ENCODE assay signal across 17 cellular contexts in genomic region chr7:35251606-35252310, GRCh38. TPM values are rescaled to one million over a fixed set of nuclear protein-coding genes. Genes with fewer than 3 reads are reported as not detected.
DNase-seq lines count a peak whose midpoint lies in the region; ATAC-seq and TF ChIP-seq lines count a peak whose summit lies in the region.
"Had no signal": no experiment of that assay in that cellular context is flagged by ENCODE, and none has a peak within 500 bp of the region (broad histone marks: within the 10 kb centered on the region; RNA-seq: fewer than 3 reads in every experiment).

No MANE protein-coding gene starts in this region.

- H3K4me3 ChIP-seq in SK-N-MC (peak overlapping the region; percentile 82), right atrium auricular region (peak overlapping the region; percentile 81 to 83)
- H3K4me3 ChIP-seq: tibial nerve had no signal

- no peak for ATAC-seq in CD4-positive, alpha-beta T cell (ENCODE audit: poor library complexity)
- ATAC-seq in HG03108 (IDR thresholded peaks at IDR 0.05; ENCODE audit: unreplicated experiment): no peak
- ATAC-seq: natural killer cell treated with Interleukin-12 subunit alpha and Interleukin-12 subunit beta and Interleukin-15 and Interleukin-18, amount 100 ng/mL, for 72 hours had no signal

- POLR2A ChIA-PET in CD4-positive, alpha-beta T cell (lab: Charles Lee): no interaction called here

- peaks cover 3% of the 10 kb centered on the region for H3K36me3 Mint-ChIP-seq in Calu3 (ENCODE audit: insufficient read depth, unreplicated experiment)
- H3K36me3 Mint-ChIP-seq in CD4-positive, alpha-beta T cell (ENCODE audit: low read depth): no peaks in the 10 kb centered on the region

- H3K27me3 Mint-ChIP-seq in Calu3 (ENCODE audit: unreplicated experiment): peaks cover 74% of the 10 kb centered on the region
- peaks cover 92% of the 10 kb centered on the region for H3K27me3 Mint-ChIP-seq in CD4-positive, alpha-beta T cell

- TF ChIP-seq CTCF in Calu3 (IDR thresholded peaks at IDR 0.05; ENCODE audit: unreplicated experiment): no peak
- no peak for TF ChIP-seq CTCF in right atrium auricular region (IDR thresholded peaks at IDR 0.05)
- TF ChIP-seq CTCF in CD4-positive, alpha-beta T cell (IDR thresholded peaks at IDR 0.05): no peak

- H3K9me3 ChIP-seq in SK-N-MC (ENCODE audit: low read depth, low read length) (no peaks in the 10 kb centered on the region), right atrium auricular region (no peaks in the 10 kb centered on the region)
- H3K9me3 ChIP-seq in CD4-positive, alpha-beta T cell (ENCODE audit: control insufficient read depth, low read length): peaks cover 21% of the 10 kb centered on the region
- H3K9me3 ChIP-seq: tibial nerve had no signal

- no peak overlapping the region for H3K9ac ChIP-seq in SK-N-MC (ENCODE audit: insufficient read length)

- no peaks in the 10 kb centered on the region for H3K27me3 ChIP-seq in right atrium auricular region
- H3K27me3 ChIP-seq in CD4-positive, alpha-beta T cell (ENCODE audit: control insufficient read depth, insufficient read depth, low read length): peaks cover 91% of the 10 kb centered on the region

- CTCF ChIA-PET in Calu3 (lab: Charles Lee): interaction anchor here (0.7 kb wide), 1 partner anchor 1128 kb away, joined by 3 read pairs; no protein-coding TSS in a partner anchor
- CTCF ChIA-PET in CD4-positive, alpha-beta T cell (lab: Charles Lee): no interaction called here

- intact Hi-C loops in Calu3 (cut with micrococcal nuclease; ENCODE audit: unreplicated experiment): no loop called here
- intact Hi-C loops in CD4-positive, alpha-beta T cell (cut with DNase I, micrococcal nuclease): no loop called here

- peaks cover 0 to 22% of the 10 kb centered on the region in 2 donors for H3K4me1 ChIP-seq in right atrium auricular region

- H3K27ac ChIP-seq in SK-N-MC (no peak overlapping the region), right atrium auricular region (peak overlapping the region; percentile 91 to 95)
- H3K27ac ChIP-seq in CD4-positive, alpha-beta T cell (ENCODE audit: low read depth, low read length): no peak overlapping the region
- H3K27ac ChIP-seq: tibial nerve had no signal

- H3K36me3 ChIP-seq in SK-N-MC (ENCODE audit: insufficient read depth, low read length) (no peaks in the 10 kb centered on the region), right atrium auricular region (peaks cover 6% of the 10 kb centered on the region)
- H3K36me3 ChIP-seq: tibial nerve had no signal

- no peak overlapping the region for H3K27ac Mint-ChIP-seq in Calu3 (ENCODE audit: unreplicated experiment)
- no peak overlapping the region for H3K27ac Mint-ChIP-seq in CD4-positive, alpha-beta T cell
- H3K27ac Mint-ChIP-seq: natural killer cell treated with Interleukin-12 subunit alpha and Interleukin-12 subunit beta and Interleukin-15 and Interleukin-18, amount 100 ng/mL, for 72 hours had no signal

- DNase-seq in AML-193 (lab: John Stamatoyannopoulos, UW): peak; percentile 33 to 46
- no peak for DNase-seq in Calu3
- no peak for DNase-seq in SK-N-MC (ENCODE audit: low read depth, low spot score)
- no peak for DNase-seq in right atrium auricular region (ENCODE audit: low spot score)
- DNase-seq in RKO (ENCODE audit: low spot score): no peak
- no peak for DNase-seq in CD4-positive, alpha-beta T cell
- DNase-seq in NCI-H1930 (lab: John Stamatoyannopoulos, UW): no peak
- DNase-seq: activated naive CD4-positive, alpha-beta T cell treated with Interleukin-2 at 50 U/mL for 16 hours; cortex of kidney; Kasumi-1; NCI-H146; NCI-H446 treated with DMSO at 0.1 percent for 48 hours; stimulated activated naive CD4-positive, alpha-beta T cell had no signal

- no peaks in the 10 kb centered on the region for H3K9me3 Mint-ChIP-seq in Calu3 (ENCODE audit: low read depth, unreplicated experiment)
- peaks cover 4% of the 10 kb centered on the region for H3K9me3 Mint-ChIP-seq in CD4-positive, alpha-beta T cell
- H3K9me3 Mint-ChIP-seq: natural killer cell treated with Interleukin-12 subunit alpha and Interleukin-12 subunit beta and Interleukin-15 and Interleukin-18, amount 100 ng/mL, for 72 hours had no signal

- BruUV-seq in Calu3 (replicated peaks; lab: Mats Ljungman, UMichigan): no TSS peak

- peak overlapping the region; percentile 71 for H3K4me3 Mint-ChIP-seq in Calu3 (ENCODE audit: low read depth, unreplicated experiment)
- no peak overlapping the region for H3K4me3 Mint-ChIP-seq in CD4-positive, alpha-beta T cell
- H3K4me3 Mint-ChIP-seq: natural killer cell treated with Interleukin-12 subunit alpha and Interleukin-12 subunit beta and Interleukin-15 and Interleukin-18, amount 100 ng/mL, for 72 hours had no signal

- peaks cover 19% of the 10 kb centered on the region for H3K4me1 Mint-ChIP-seq in Calu3 (ENCODE audit: low read depth, unreplicated experiment)
- H3K4me1 Mint-ChIP-seq in CD4-positive, alpha-beta T cell (ENCODE audit: low read depth): peaks cover 14% of the 10 kb centered on the region

RNA-seq across cellular contexts. Expression of gene TBX20, which starts 2.1 kb away (rescaled TPM):
- total RNA-seq in Calu3 (2022) (3.3 and 3.4 TPM in 2 replicates), right atrium auricular region (100 to 1,000 TPM; 132 to 140 TPM)
- total RNA-seq in CD4-positive, alpha-beta T cell: under 1 TPM in 1 of 2 experiments, not detected in 1; 0.17 TPM
- total RNA-seq: HT-29; natural killer cell treated with Interleukin-12 subunit alpha and Interleukin-12 subunit beta and Interleukin-15 and Interleukin-18, amount 100 ng/mL, for 72 hours had no signal

Comparison
In these comparisons a context has a peak if more than half of its experiments do, and no peak if none do; other contexts are left out.
1. DNase-seq: peak in AML-193 (2 of 2); none in Calu3 (single experiment), SK-N-MC (single experiment), right atrium auricular region (single experiment), RKO (single experiment), CD4-positive, alpha-beta T cell (0 of 10) and NCI-H1930 (0 of 2).
2. H3K27ac ChIP-seq: peak in right atrium auricular region (2 of 2); none in SK-N-MC (single experiment) and CD4-positive, alpha-beta T cell (single experiment).
3. RNA of gene TBX20, which starts 2.1 kb away (total RNA-seq): 132 to 140 TPM in right atrium auricular region; 3.3 to 3.4 TPM in Calu3 and 0.17 TPM in CD4-positive, alpha-beta T cell; every median in the first group is over 10 times any median in the second.